29 cellular contexts compared by ENCODE assay signal in genomic region chr10:19812976-19813375, GRCh38.
"Had no signal": no experiment of that assay in that cellular context is flagged by ENCODE, and none has a peak within 500 bp of the region (broad histone marks: within the 10 kb centered on the region; RNA-seq: fewer than 3 reads in every experiment).

No MANE protein-coding gene starts in this region.

- H3K9me3 ChIP-seq: gastrocnemius medialis, mucosa of descending colon, ovary, psoas muscle, sigmoid colon, spleen, stomach, testis, tibial nerve, upper lobe of left lung had no signal

- H3K36me3 ChIP-seq: gastrocnemius medialis, ovary, sigmoid colon, spleen, stomach, tibial nerve, upper lobe of left lung had no signal

- H3K4me3 Mint-ChIP-seq: mesothelial cell of epicardium; naive B cell; natural killer cell treated with Interleukin-12 subunit alpha and Interleukin-12 subunit beta and Interleukin-15 and Interleukin-18, amount 100 ng/mL, for 72 hours; stimulated activated memory B cell treated with anti-CD40 and anti-IgM and Interleukin-4, amounts not matched to agents 10 μg/mL and 1 μg/mL and 100 μg/mL, for 72 hours had no signal

- H3K27ac Mint-ChIP-seq: mesothelial cell of epicardium; naive B cell; natural killer cell treated with Interleukin-12 subunit alpha and Interleukin-12 subunit beta and Interleukin-15 and Interleukin-18, amount 100 ng/mL, for 72 hours; stimulated activated memory B cell treated with anti-CD40 and anti-IgM and Interleukin-4, amounts not matched to agents 10 μg/mL and 1 μg/mL and 100 μg/mL, for 72 hours had no signal

- DNase-seq: dorsolateral prefrontal cortex; effector CD4-positive, alpha-beta T cell; foreskin fibroblast; gastrocnemius medialis; head of caudate nucleus; kidney; mesenchymal stem cell; mucosa of descending colon; naive B cell; occipital lobe; ovary; posterior cingulate gyrus; psoas muscle; right cardiac atrium; sigmoid colon; spleen; stimulated activated CD4-positive, alpha-beta T cell treated with anti-CD3 and anti-CD28 coated beads, Interleukin-4, amount 100 ng/mL, for 4 hours; stomach; testis; upper lobe of left lung had no signal

- H3K4me1 ChIP-seq: gastrocnemius medialis, psoas muscle, testis had no signal

- H3K4me3 ChIP-seq: gastrocnemius medialis, lung, mucosa of descending colon, ovary, psoas muscle, sigmoid colon, skin epidermis, spleen, stomach, testis, tibial nerve, upper lobe of left lung had no signal

- H3K27me3 ChIP-seq: dorsolateral prefrontal cortex, ovary, testis, tibial nerve, upper lobe of left lung had no signal

- H3K36me3 Mint-ChIP-seq: naive B cell; natural killer cell treated with Interleukin-12 subunit alpha and Interleukin-12 subunit beta and Interleukin-15 and Interleukin-18, amount 100 ng/mL, for 72 hours; stimulated activated memory B cell treated with anti-CD40 and anti-IgM and Interleukin-4, amounts not matched to agents 10 μg/mL and 1 μg/mL and 100 μg/mL, for 72 hours had no signal

- FAIRE-seq: colon, kidney, urothelium cell line had no signal

- H3K27ac ChIP-seq: epithelial cell of prostate, gastrocnemius medialis, ovary, psoas muscle, sigmoid colon, skin epidermis, spleen, stomach, testis, upper lobe of left lung had no signal

- H3K9me3 Mint-ChIP-seq: natural killer cell treated with Interleukin-12 subunit alpha and Interleukin-12 subunit beta and Interleukin-15 and Interleukin-18, amount 100 ng/mL, for 72 hours had no signal
